1 cellular context compared by ENCODE assay signal in the genomic region with DNA sequence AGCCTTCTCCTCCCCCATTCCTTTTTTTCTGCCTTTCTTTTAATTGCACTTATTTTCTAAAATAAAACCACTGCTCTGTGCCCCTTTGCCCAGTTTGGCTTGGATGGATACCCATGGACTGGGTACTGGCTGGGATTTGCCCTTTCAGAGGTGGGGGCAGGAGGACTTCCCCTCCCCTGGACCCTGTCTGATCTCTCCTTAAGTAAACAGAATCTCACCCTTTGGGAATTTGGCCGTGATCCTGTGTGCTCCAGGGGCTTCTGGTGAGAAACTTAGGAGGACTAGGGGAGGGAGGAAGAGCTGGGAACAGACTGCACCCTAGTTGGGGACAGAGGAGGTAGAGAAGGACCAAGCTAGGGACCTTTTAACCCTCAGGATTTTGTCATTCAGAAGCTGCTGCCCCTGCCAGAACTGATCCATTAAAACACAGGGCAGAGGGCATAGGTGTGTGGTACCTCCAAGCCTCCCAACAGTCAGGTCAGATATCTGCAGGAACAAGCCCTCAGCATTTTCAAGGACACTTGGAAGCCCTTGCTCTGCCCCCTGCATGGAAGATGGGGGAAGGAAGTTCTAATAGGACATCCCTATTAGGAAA.
A peak's percentile ranks its signal among the peaks of the same experiment; 100 is the strongest.
TF ChIP-seq lines count a peak whose summit lies in the region.

No MANE protein-coding gene starts in this region.

TF ChIP-seq in HepG2, 621 proteins besides CTCF, POLR2A, EP300 and RAD21:
- TF ChIP-seq KMT2A (CRISPR knock-in tag; IDR thresholded peaks at IDR 0.05): no peak
- peak; percentile 45 for TF ChIP-seq ZNF430 (CRISPR knock-in tag; IDR thresholded peaks at IDR 0.05)
- no peak for TF ChIP-seq NFYC (CRISPR knock-in tag; IDR thresholded peaks at IDR 0.05)
- TF ChIP-seq ZNF10 (CRISPR knock-in tag; IDR thresholded peaks at IDR 0.05; ENCODE audit: borderline replicate concordance, low read depth): no peak
- TF ChIP-seq PRPF4 (IDR thresholded peaks at IDR 0.05; ENCODE audit: low read depth, low read length, poor library complexity, severe bottlenecking): no peak
- no peak for TF ChIP-seq MEF2D (CRISPR knock-in tag; IDR thresholded peaks at IDR 0.05)
- TF ChIP-seq, protein P1, sequence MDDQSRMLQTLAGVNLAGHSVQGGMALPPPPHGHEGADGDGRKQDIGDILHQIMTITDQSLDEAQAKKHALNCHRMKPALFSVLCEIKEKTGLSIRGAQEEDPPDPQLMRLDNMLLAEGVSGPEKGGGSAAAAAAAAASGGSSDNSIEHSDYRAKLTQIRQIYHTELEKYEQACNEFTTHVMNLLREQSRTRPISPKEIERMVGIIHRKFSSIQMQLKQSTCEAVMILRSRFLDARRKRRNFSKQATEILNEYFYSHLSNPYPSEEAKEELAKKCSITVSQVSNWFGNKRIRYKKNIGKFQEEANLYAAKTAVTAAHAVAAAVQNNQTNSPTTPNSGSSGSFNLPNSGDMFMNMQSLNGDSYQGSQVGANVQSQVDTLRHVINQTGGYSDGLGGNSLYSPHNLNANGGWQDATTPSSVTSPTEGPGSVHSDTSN (CRISPR knock-in tag; IDR thresholded peaks at IDR 0.05; ENCODE audit: borderline replicate concordance): no peak
- no peak for TF ChIP-seq GABPA (IDR thresholded peaks at IDR 0.05; ENCODE audit: low read depth, low read length)
- TF ChIP-seq GABPA (CRISPR knock-in tag; IDR thresholded peaks at IDR 0.05; ENCODE audit: low read depth): no peak
- TF ChIP-seq NFIC (IDR thresholded peaks at IDR 0.05; ENCODE audit: low read length): no peak
- peak; percentile 43 for TF ChIP-seq RBM22 (optimal IDR thresholded peaks at IDR 0.05; ENCODE audit: low read length)
- TF ChIP-seq NFE2L2 (IDR thresholded peaks at IDR 0.05; ENCODE audit: low read length): no peak
- TF ChIP-seq FOXC1 (CRISPR knock-in tag; IDR thresholded peaks at IDR 0.05; ENCODE audit: borderline replicate concordance): no peak
- 0 out of 2 replicates have a peak, but pooled peaks have one; percentile 45 for TF ChIP-seq ZSCAN30 (CRISPR knock-in tag; IDR thresholded peaks at IDR 0.05)
- TF ChIP-seq ATF7 (IDR thresholded peaks at IDR 0.05): no peak
- TF ChIP-seq ATF7 (CRISPR knock-in tag; IDR thresholded peaks at IDR 0.05): no peak
- peak; percentile 93 for TF ChIP-seq ZNF263 (CRISPR knock-in tag; IDR thresholded peaks at IDR 0.05)
- no peak for TF ChIP-seq SP5 (CRISPR knock-in tag; IDR thresholded peaks at IDR 0.05; ENCODE audit: borderline replicate concordance, low read depth)
- TF ChIP-seq HOXA7 (CRISPR knock-in tag; IDR thresholded peaks at IDR 0.05): no peak
- TF ChIP-seq PHF21A (CRISPR knock-in tag; IDR thresholded peaks at IDR 0.05): 0 out of 2 replicates have a peak, but pooled peaks have one; percentile 37
- TF ChIP-seq ZNF264 (CRISPR knock-in tag; IDR thresholded peaks at IDR 0.05): no peak
- no peak for TF ChIP-seq SNRNP70 (IDR thresholded peaks at IDR 0.05; ENCODE audit: low read depth, low read length)
- TF ChIP-seq SRSF9 (IDR thresholded peaks at IDR 0.05; ENCODE audit: borderline replicate concordance, insufficient read depth, low read depth, low read length, poor library complexity, severe bottlenecking): no peak
- TF ChIP-seq, protein P2, sequence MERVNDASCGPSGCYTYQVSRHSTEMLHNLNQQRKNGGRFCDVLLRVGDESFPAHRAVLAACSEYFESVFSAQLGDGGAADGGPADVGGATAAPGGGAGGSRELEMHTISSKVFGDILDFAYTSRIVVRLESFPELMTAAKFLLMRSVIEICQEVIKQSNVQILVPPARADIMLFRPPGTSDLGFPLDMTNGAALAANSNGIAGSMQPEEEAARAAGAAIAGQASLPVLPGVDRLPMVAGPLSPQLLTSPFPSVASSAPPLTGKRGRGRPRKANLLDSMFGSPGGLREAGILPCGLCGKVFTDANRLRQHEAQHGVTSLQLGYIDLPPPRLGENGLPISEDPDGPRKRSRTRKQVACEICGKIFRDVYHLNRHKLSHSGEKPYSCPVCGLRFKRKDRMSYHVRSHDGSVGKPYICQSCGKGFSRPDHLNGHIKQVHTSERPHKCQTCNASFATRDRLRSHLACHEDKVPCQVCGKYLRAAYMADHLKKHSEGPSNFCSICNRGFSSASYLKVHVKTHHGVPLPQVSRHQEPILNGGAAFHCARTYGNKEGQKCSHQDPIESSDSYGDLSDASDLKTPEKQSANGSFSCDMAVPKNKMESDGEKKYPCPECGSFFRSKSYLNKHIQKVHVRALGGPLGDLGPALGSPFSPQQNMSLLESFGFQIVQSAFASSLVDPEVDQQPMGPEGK (CRISPR knock-in tag; IDR thresholded peaks at IDR 0.05): peak; percentile 80
- TF ChIP-seq RBFOX2 (IDR thresholded peaks at IDR 0.05; ENCODE audit: low read depth, low read length): 0 out of 2 replicates have a peak, but pooled peaks have one; percentile 41
